9 cellular contexts compared by ENCODE assay signal in genomic region chr9:13688990-13689600, GRCh38.
DNase-seq lines count a peak whose midpoint lies in the region; ATAC-seq and TF ChIP-seq lines count a peak whose summit lies in the region.
"Had no signal": no experiment of that assay in that cellular context is flagged by ENCODE, and none has a peak within 500 bp of the region (broad histone marks: within the 10 kb centered on the region; RNA-seq: fewer than 3 reads in every experiment).

No MANE protein-coding gene starts in this region.

- H2AFZ ChIP-seq in hepatocyte, result no peak overlapping the region

- peaks cover 17% of the 10 kb centered on the region for H3K9me3 Mint-ChIP-seq in natural killer cell treated with Interleukin-12 subunit alpha and Interleukin-12 subunit beta and Interleukin-15 and Interleukin-18, amount 100 ng/mL, for 72 hours

- H4K20me1 ChIP-seq in hepatocyte (ENCODE audit: insufficient read depth, poor library complexity, severe bottlenecking), result no peaks in the 10 kb centered on the region

- H3K27ac Mint-ChIP-seq in natural killer cell treated with Interleukin-12 subunit alpha and Interleukin-12 subunit beta and Interleukin-15 and Interleukin-18, amount 100 ng/mL, for 72 hours, result no peak overlapping the region

- no peaks in the 10 kb centered on the region for H3K9me3 ChIP-seq in hepatocyte (ENCODE audit: low read depth)
- H3K9me3 ChIP-seq in testis, result no peaks in the 10 kb centered on the region

- intact Hi-C loops in testis (cut with DNase I; ENCODE audit: low total_unique reads), result no loop called here

- H3K27me3 ChIP-seq in hepatocyte (no peaks in the 10 kb centered on the region), testis (no peaks in the 10 kb centered on the region)

- H3K79me2 ChIP-seq in hepatocyte, result no peaks in the 10 kb centered on the region

- H3K36me3 ChIP-seq in hepatocyte (replicated peaks; ENCODE audit: insufficient read depth, low read depth) (no peaks in the 10 kb centered on the region), testis (ENCODE audit: low read depth, missing control alignments) (no peaks in the 10 kb centered on the region)

- ATAC-seq in natural killer cell treated with Interleukin-12 subunit alpha and Interleukin-12 subunit beta and Interleukin-15 and Interleukin-18, amount 100 ng/mL, for 72 hours, result no peak

- peak; percentile 47 for TF ChIP-seq CTCF in hepatocyte (IDR thresholded peaks at IDR 0.05; ENCODE audit: poor library complexity)
- peak in 1 of 3 experiments; percentile 13 for TF ChIP-seq CTCF in testis (IDR thresholded peaks at IDR 0.05)

- no peak overlapping the region for H3K4me2 ChIP-seq in hepatocyte

- DNase-seq in NCI-H2196 (lab: John Stamatoyannopoulos, UW; ENCODE audit: unreplicated experiment), result peak; percentile 47
- no peak for DNase-seq in NCI-H2196 treated with DMSO at 0.1 percent for 48 hours (lab: John Stamatoyannopoulos, UW; ENCODE audit: unreplicated experiment)
- peak; percentile 20 for DNase-seq in SW480 (ENCODE audit: low spot score)
- DNase-seq in hepatocyte (ENCODE audit: low spot score), result peak; percentile 15
- DNase-seq in testis, result peak; percentile 25
- no peak for DNase-seq in HuH-7 (ENCODE audit: low spot score)
- DNase-seq in natural killer cell treated with Interleukin-12 subunit alpha and Interleukin-12 subunit beta and Interleukin-15 and Interleukin-18, amount 100 ng/mL, for 72 hours (ENCODE audit: low spot score), result no peak
- no peak for DNase-seq in NCI-H128 (lab: John Stamatoyannopoulos, UW; ENCODE audit: unreplicated experiment)
- DNase-seq: activated effector memory CD4-positive, alpha-beta T cell treated with Interleukin-2 at 50 U/mL for 16 hours had no signal

- no peak for TF ChIP-seq POLR2A in testis (IDR thresholded peaks at IDR 0.05)

- WGBS in hepatocyte (ENCODE audit: low lambda C conversion rate, missing lambda C conversion rate), result 59% methylated on average over 1 of the region's 1 CpG
- 63 to 71% methylated on average over 1 of the region's 1 CpG for WGBS in testis, 2 donors

- no peak overlapping the region for H3K4me3 Mint-ChIP-seq in natural killer cell treated with Interleukin-12 subunit alpha and Interleukin-12 subunit beta and Interleukin-15 and Interleukin-18, amount 100 ng/mL, for 72 hours

- H3K4me1 ChIP-seq in hepatocyte (ENCODE audit: insufficient read depth) (no peaks in the 10 kb centered on the region), testis (no peaks in the 10 kb centered on the region)

- H3K9me2 ChIP-seq in hepatocyte (replicated peaks; ENCODE audit: insufficient read depth), result no peaks in the 10 kb centered on the region

- H3K27me3 Mint-ChIP-seq in natural killer cell treated with Interleukin-12 subunit alpha and Interleukin-12 subunit beta and Interleukin-15 and Interleukin-18, amount 100 ng/mL, for 72 hours, result no peaks in the 10 kb centered on the region

- H3K27ac ChIP-seq in hepatocyte (no peak overlapping the region), testis (no peak overlapping the region)

- no peak overlapping the region for H3K4me3 ChIP-seq in hepatocyte
- no peak overlapping the region for H3K4me3 ChIP-seq in testis

- no peaks in the 10 kb centered on the region for H3K4me1 Mint-ChIP-seq in natural killer cell treated with Interleukin-12 subunit alpha and Interleukin-12 subunit beta and Interleukin-15 and Interleukin-18, amount 100 ng/mL, for 72 hours (ENCODE audit: low read depth in 2 of 2)

- peaks cover 6% of the 10 kb centered on the region for H3K36me3 Mint-ChIP-seq in natural killer cell treated with Interleukin-12 subunit alpha and Interleukin-12 subunit beta and Interleukin-15 and Interleukin-18, amount 100 ng/mL, for 72 hours

Comparison
In these comparisons a context has a peak if more than half of its experiments do, and no peak if none do; other contexts are left out.
1. DNase-seq: peak in NCI-H2196 (single experiment), SW480 (single experiment), hepatocyte (single experiment) and testis (single experiment); none in NCI-H2196 treated with DMSO at 0.1 percent for 48 hours (single experiment), HuH-7 (single experiment), natural killer cell treated with Interleukin-12 subunit alpha and Interleukin-12 subunit beta and Interleukin-15 and Interleukin-18, amount 100 ng/mL, for 72 hours (single experiment) and NCI-H128 (single experiment).